In the genomic region with DNA sequence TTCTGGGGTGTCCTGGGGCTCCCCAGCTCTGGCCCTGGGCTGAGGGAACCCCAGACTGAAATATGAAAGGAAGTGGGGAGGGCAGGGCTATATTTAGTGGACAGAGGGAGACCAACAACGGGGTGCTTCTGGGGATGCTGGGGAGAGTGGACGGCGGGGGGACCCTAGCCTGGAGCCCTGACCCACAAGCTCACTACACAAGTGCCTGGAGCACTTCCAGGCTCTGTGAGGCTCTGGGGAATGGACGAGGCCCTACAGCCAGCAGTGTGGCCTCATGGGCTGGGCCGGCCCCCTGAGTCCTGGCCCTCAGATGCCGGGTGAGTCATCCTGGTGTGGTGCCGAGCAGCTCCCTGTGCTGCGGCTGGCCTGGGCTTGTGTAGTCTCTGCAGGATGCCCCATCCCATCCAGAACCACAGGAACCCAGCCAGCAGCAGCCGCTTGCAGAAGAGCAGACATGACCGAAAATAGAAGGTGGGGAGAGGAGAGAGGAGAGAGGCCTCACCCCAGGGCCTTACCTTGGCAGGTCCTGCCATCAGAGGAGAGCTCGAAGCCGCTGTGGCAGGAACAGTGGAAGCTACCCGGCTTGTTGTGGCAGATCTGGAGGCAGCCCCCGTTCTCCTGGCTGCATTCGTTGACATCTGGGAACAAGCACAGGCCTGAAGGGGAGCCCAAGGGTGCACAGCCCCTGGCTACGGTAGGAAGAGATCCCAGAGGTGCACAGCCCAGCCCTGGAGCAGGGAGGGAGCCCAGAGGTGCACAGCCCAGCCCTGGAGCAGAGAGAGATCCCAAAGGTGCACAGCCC, we compare ENCODE assay signal across 1 cellular context.
TF ChIP-seq lines count a peak whose summit lies in the region.

No MANE protein-coding gene starts in this region.

TF ChIP-seq in HEK293, 187 proteins besides CTCF, POLR2A, EP300 and RAD21 (continued from another document):
- no peak for TF ChIP-seq ZNF518A (tag by site-specific recombination; conservative IDR thresholded peaks at IDR 0.05; ENCODE audit: low read depth)
- TF ChIP-seq ZNF311 (tag by site-specific recombination; IDR thresholded peaks at IDR 0.05; ENCODE audit: borderline replicate concordance), result no peak
- TF ChIP-seq, protein P1, sequence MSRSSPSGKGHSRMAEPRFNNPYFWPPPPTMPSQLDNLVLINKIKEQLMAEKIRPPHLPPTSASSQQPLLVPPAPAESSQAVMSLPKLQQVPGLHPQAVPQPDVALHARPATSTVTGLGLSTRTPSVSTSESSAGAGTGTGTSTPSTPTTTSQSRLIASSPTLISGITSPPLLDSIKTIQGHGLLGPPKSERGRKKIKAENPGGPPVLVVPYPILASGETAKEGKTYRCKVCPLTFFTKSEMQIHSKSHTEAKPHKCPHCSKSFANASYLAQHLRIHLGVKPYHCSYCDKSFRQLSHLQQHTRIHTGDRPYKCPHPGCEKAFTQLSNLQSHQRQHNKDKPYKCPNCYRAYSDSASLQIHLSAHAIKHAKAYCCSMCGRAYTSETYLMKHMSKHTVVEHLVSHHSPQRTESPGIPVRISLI (tag by site-specific recombination; IDR thresholded peaks at IDR 0.05), result no peak
- no peak for TF ChIP-seq ZNF510 (tag by site-specific recombination; IDR thresholded peaks at IDR 0.05; ENCODE audit: insufficient replicate concordance)
- no peak for TF ChIP-seq ZNF174 (tag by site-specific recombination; IDR thresholded peaks at IDR 0.05)
- TF ChIP-seq HOXC10 (CRISPR knock-in tag; IDR thresholded peaks at IDR 0.05), result no peak
- TF ChIP-seq ZNF24 (tag by site-specific recombination; IDR thresholded peaks at IDR 0.05), result no peak
- no peak for TF ChIP-seq ZFP69B (tag by site-specific recombination; IDR thresholded peaks at IDR 0.05)
- no peak for TF ChIP-seq RBAK (tag by site-specific recombination; IDR thresholded peaks at IDR 0.05)
- TF ChIP-seq HOXD13 (CRISPR knock-in tag; IDR thresholded peaks at IDR 0.05; ENCODE audit: borderline replicate concordance), result no peak
- TF ChIP-seq ZNF354C (tag by site-specific recombination; IDR thresholded peaks at IDR 0.05; ENCODE audit: borderline replicate concordance, low read depth), result no peak
- TF ChIP-seq ZSCAN23 (tag by site-specific recombination; IDR thresholded peaks at IDR 0.05), result no peak
- TF ChIP-seq, protein P2, sequence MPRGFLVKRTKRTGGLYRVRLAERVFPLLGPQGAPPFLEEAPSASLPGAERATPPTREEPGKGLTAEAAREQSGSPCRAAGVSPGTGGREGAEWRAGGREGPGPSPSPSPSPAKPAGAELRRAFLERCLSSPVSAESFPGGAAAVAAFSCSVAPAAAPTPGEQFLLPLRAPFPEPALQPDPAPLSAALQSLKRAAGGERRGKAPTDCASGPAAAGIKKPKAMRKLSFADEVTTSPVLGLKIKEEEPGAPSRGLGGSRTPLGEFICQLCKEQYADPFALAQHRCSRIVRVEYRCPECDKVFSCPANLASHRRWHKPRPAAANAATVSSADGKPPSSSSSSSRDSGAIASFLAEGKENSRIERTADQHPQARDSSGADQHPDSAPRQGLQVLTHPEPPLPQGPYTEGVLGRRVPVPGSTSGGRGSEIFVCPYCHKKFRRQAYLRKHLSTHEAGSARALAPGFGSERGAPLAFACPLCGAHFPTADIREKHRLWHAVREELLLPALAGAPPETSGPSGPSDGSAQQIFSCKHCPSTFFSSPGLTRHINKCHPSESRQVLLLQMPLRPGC (tag by site-specific recombination; IDR thresholded peaks at IDR 0.05), result no peak
- no peak for TF ChIP-seq KLF16 (tag by site-specific recombination; IDR thresholded peaks at IDR 0.05)
- TF ChIP-seq GFI1B (tag by site-specific recombination; IDR thresholded peaks at IDR 0.05), result no peak
- TF ChIP-seq ZNF843 (tag by site-specific recombination; IDR thresholded peaks at IDR 0.05), result no peak
- peak; percentile 97 for TF ChIP-seq GLIS2 (tag by site-specific recombination; IDR thresholded peaks at IDR 0.05)
